In genomic region chr15:27798807-27799206, GRCh38 we compare ENCODE assay signal across 26 cellular contexts.
"Had no signal": no experiment of that assay in that cellular context is flagged by ENCODE, and none has a peak within 500 bp of the region (broad histone marks: within the 10 kb centered on the region; RNA-seq: fewer than 3 reads in every experiment).

No MANE protein-coding gene starts in this region.

- H3K4me3 Mint-ChIP-seq: naive B cell; natural killer cell; nephron progenitor cell; stimulated activated memory B cell treated with anti-CD40 and anti-IgM and Interleukin-4, amounts not matched to agents 10 μg/mL and 1 μg/mL and 100 μg/mL, for 72 hours; stimulated activated naive CD8-positive, alpha-beta T cell treated with anti-CD3 and anti-CD28 coated beads, Interleukin-15, amount 100 ng/mL, for 72 hours; type B pancreatic cell had no signal

- H3K4me1 ChIP-seq: left lung, lower lobe of right lung, right atrium auricular region, right lobe of liver, tibial nerve, uterus had no signal

- FAIRE-seq: keratinocyte had no signal

- DNase-seq: hypothalamus; left colon; left lung; lower lobe of right lung; mammary epithelial cell; mesenchymal stem cell; naive B cell; natural killer cell; nephron progenitor cell; ovary; right lobe of liver; stimulated activated CD4-positive, alpha-beta T cell treated with anti-CD3 and anti-CD28 coated beads, Interleukin-1b, Interleukin-23, amount 100 ng/mL, for 48 hours; stimulated activated CD4-positive, alpha-beta T cell treated with anti-CD3 and anti-CD28 coated beads, Interleukin-2, amount 100 ng/mL, for 48 hours; stimulated activated CD4-positive, alpha-beta T cell treated with anti-CD3 and anti-CD28 coated beads, Interleukin-4, amount 100 ng/mL, for 4 hours; stimulated activated CD8-positive, alpha-beta memory T cell treated with anti-CD3 and anti-CD28 coated beads, Interleukin-4, amount 100 ng/mL, for 48 hours; stimulated activated naive CD4-positive, alpha-beta T cell treated with Interleukin-2 at 50 U/mL for 16 hours; stimulated activated naive CD8-positive, alpha-beta T cell treated with anti-CD3 and anti-CD28 coated beads, Interleukin-15, amount 100 ng/mL, for 72 hours; substantia nigra; uterus had no signal

- ATAC-seq: left colon; left lung; natural killer cell; right lobe of liver; stimulated activated memory B cell treated with anti-CD40 and anti-IgM and Interleukin-4, amounts not matched to agents 10 μg/mL and 1 μg/mL and 100 μg/mL, for 72 hours; stimulated activated naive CD8-positive, alpha-beta T cell treated with anti-CD3 and anti-CD28 coated beads, Interleukin-15, amount 100 ng/mL, for 72 hours had no signal

- H3K27me3 ChIP-seq: ovary, right atrium auricular region, right lobe of liver, tibial nerve, uterus had no signal

- H3K27ac ChIP-seq: left lung, lower lobe of right lung, ovary, right atrium auricular region, right lobe of liver, tibial nerve, uterus had no signal

- H3K36me3 Mint-ChIP-seq: naive B cell; natural killer cell; stimulated activated memory B cell treated with anti-CD40 and anti-IgM and Interleukin-4, amounts not matched to agents 10 μg/mL and 1 μg/mL and 100 μg/mL, for 72 hours; type B pancreatic cell had no signal

- H3K4me3 ChIP-seq: left lung, lower lobe of right lung, ovary, right atrium auricular region, right lobe of liver, smooth muscle cell, tibial nerve, uterus had no signal

- H3K36me3 ChIP-seq: left lung, lower lobe of right lung, ovary, right atrium auricular region, right lobe of liver, tibial nerve, uterus had no signal

- H3K27me3 Mint-ChIP-seq: type B pancreatic cell had no signal

- H3K4me2 ChIP-seq: smooth muscle cell had no signal

- H3K9me3 Mint-ChIP-seq: stimulated activated naive CD8-positive, alpha-beta T cell treated with anti-CD3 and anti-CD28 coated beads, Interleukin-15, amount 100 ng/mL, for 72 hours; type B pancreatic cell had no signal

- H3K4me1 Mint-ChIP-seq: naive B cell; natural killer cell; stimulated activated memory B cell treated with anti-CD40 and anti-IgM and Interleukin-4, amounts not matched to agents 10 μg/mL and 1 μg/mL and 100 μg/mL, for 72 hours; stimulated activated naive CD8-positive, alpha-beta T cell treated with anti-CD3 and anti-CD28 coated beads, Interleukin-15, amount 100 ng/mL, for 72 hours had no signal

- H3K9me3 ChIP-seq: lower lobe of right lung, ovary, right atrium auricular region, right lobe of liver, uterus had no signal

- H3K27ac Mint-ChIP-seq: naive B cell; natural killer cell; nephron progenitor cell; progenitor cell of endocrine pancreas; stimulated activated memory B cell treated with anti-CD40 and anti-IgM and Interleukin-4, amounts not matched to agents 10 μg/mL and 1 μg/mL and 100 μg/mL, for 72 hours; stimulated activated naive CD8-positive, alpha-beta T cell treated with anti-CD3 and anti-CD28 coated beads, Interleukin-15, amount 100 ng/mL, for 72 hours; type B pancreatic cell had no signal
